ENCODE assay signal across 1 cellular context in genomic region chr7:119890631-119891030, GRCh38.
TF ChIP-seq lines count a peak whose summit lies in the region.

No MANE protein-coding gene starts in this region.

TF ChIP-seq in GM23338, 12 proteins besides CTCF, POLR2A, EP300 and RAD21 (continued from another document):
- TF ChIP-seq ZNF462 (CRISPR knock-in tag; IDR thresholded peaks at IDR 0.05) = no peak
- TF ChIP-seq NANOG (IDR thresholded peaks at IDR 0.05; ENCODE audit: borderline replicate concordance) = no peak
- no peak for TF ChIP-seq ETS1 (IDR thresholded peaks at IDR 0.05)
- TF ChIP-seq EZH2phosphoT487 (IDR thresholded peaks at IDR 0.05; ENCODE audit: unreplicated experiment) = no peak
- TF ChIP-seq JUNB (IDR thresholded peaks at IDR 0.05; ENCODE audit: unreplicated experiment) = no peak
- no peak for TF ChIP-seq ZNF331 (CRISPR knock-in tag; IDR thresholded peaks at IDR 0.05; ENCODE audit: low read depth)
